Comparison of ENCODE assay signal across 32 cellular contexts in genomic region chr5:60262576-60263295, GRCh38.
"Had no signal": no experiment of that assay in that cellular context is flagged by ENCODE, and none has a peak within 500 bp of the region (broad histone marks: within the 10 kb centered on the region; RNA-seq: fewer than 3 reads in every experiment).

No MANE protein-coding gene starts in this region.

- H3K4me1 ChIP-seq: adrenal gland, gastrocnemius medialis, prostate gland, testis, transverse colon had no signal

- H3K27ac ChIP-seq: adrenal gland, body of pancreas, gastrocnemius medialis, ovary, prostate gland, skin epidermis, testis, transverse colon, WERI-Rb-1 had no signal

- H3K4me3 ChIP-seq: adrenal gland, body of pancreas, gastrocnemius medialis, lung, ovary, prostate gland, skin epidermis, testis, transverse colon had no signal

- H3K36me3 ChIP-seq: adrenal gland, gastrocnemius medialis, ovary, prostate gland, transverse colon, WERI-Rb-1 had no signal

- H3K27me3 ChIP-seq: adrenal gland, body of pancreas, gastrocnemius medialis, ovary, testis, transverse colon had no signal

- H3K9me3 ChIP-seq: adrenal gland, body of pancreas, gastrocnemius medialis, ovary, prostate gland, testis, transverse colon had no signal

- DNase-seq: activated CD4-positive, alpha-beta memory T cell treated with anti-CD3 and anti-CD28 coated beads for 36 hours; activated CD4-positive, alpha-beta T cell treated with anti-CD3 and anti-CD28 coated beads, Interleukin-2, amount 10 ng/mL, durations not matched to agents 24 days and 14 days; activated CD4-positive, CD25-positive, alpha-beta regulatory T cell treated with anti-CD3 and anti-CD28 coated beads, Interleukin-2, amount 50 U/mL, for 72 hours; activated CD8-positive, alpha-beta memory T cell treated with anti-CD3 and anti-CD28 coated beads, Interleukin-2, amount 50 U/mL, for 4 hours; activated effector memory CD4-positive, alpha-beta T cell treated with anti-CD3 and anti-CD28 coated beads, Interleukin-2, amount 50 U/mL, for 16 hours; activated naive CD4-positive, alpha-beta T cell treated with anti-CD3 and anti-CD28 coated beads for 36 hours; activated naive CD8-positive, alpha-beta T cell treated with anti-CD3 and anti-CD28 coated beads for 36 hours; activated T-cell treated with anti-CD3 and anti-CD28 coated beads, Interleukin-2, amount 50 U/mL, for 1 hour; adrenal gland; aorta; body of pancreas; effector CD8-positive, alpha-beta T cell; gastrocnemius medialis; hippocampal formation; kidney glomerular epithelial cell; mesendoderm; natural killer cell; ovary; retina; stimulated activated CD4-positive, alpha-beta T cell treated with anti-CD3 and anti-CD28 coated beads, Interleukin-12 subunit alpha, Interleukin-12 subunit beta, amount 100 ng/mL, for 4 hours; stimulated activated CD4-positive, alpha-beta T cell treated with anti-CD3 and anti-CD28 coated beads, Interleukin-4, amount 100 ng/mL, for 1 hour; stimulated activated naive CD8-positive, alpha-beta T cell treated with anti-CD3 and anti-CD28 coated beads, Interleukin-15, Interleukin-2, amounts not matched to agents 100 U/mL and 50 U/mL, for 24 hours; T-helper 17 cell; T1000; testis; transverse colon; WERI-Rb-1 had no signal

- ATAC-seq: body of pancreas; gastrocnemius medialis; left lobe of liver; natural killer cell; sciatic nerve; stimulated activated naive CD8-positive, alpha-beta T cell treated with anti-CD3 and anti-CD28 coated beads, Interleukin-15, Interleukin-2, amounts not matched to agents 100 U/mL and 50 U/mL, for 24 hours; T-helper 17 cell had no signal
